In the genomic region with DNA sequence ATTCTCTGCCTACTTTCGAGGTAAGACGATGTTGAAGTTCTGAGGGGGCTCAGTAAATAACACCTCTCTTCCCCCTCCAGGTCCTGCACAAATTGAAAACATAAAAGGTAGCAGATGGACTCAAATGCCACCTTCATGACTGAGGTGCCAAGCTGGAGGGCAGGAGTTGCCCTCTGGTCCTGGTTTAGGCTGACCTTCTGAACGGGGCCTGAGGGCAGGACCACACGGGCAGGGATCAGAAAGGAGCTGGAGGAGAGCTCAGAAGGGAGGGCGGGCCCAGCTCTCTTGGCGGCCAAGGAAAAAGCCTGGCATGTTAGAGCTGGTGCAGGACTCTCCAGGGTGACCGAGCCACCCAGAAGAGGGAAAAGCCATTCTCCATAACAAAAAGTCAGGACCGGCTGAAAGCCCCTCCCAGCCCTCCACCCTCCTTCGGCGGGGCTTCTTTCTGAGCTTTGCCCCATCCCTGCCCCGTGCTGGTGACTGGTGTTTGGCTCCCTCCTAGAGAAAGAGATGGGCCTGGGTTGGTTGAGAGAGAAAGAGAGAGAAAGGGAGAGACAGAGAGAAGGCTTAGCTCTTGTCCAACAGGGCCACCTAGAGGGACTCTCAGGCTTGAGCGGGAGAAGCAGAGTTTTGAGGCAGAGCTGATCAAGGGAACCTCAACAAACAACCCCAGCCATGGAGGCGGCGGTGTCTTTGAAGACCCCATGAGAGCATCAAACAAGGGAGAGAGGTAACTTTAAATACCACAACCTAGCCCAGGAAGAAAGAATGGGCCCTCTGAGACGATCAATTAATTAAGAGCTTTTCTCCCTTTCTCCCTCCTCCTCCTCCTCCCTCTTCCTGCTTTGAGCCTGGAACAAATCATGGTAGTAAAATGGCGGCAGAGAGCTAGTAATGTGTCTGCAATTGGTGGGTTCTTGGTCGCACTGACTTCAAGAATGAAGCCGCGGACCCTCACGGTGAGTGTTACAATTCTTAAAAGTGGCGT, we compare ENCODE assay signal across 9 cellular contexts. TPM values are rescaled to one million over a fixed set of nuclear protein-coding genes. Genes with fewer than 3 reads are reported as not detected.
DNase-seq lines count a peak whose midpoint lies in the region; ATAC-seq and TF ChIP-seq lines count a peak whose summit lies in the region.
"Had no signal": no experiment of that assay in that cellular context is flagged by ENCODE, and none has a peak within 500 bp of the region (broad histone marks: within the 10 kb centered on the region; RNA-seq: fewer than 3 reads in every experiment).

No MANE protein-coding gene starts in this region.

- POLR2A ChIA-PET in CD4-positive, alpha-beta T cell (lab: Charles Lee) = interaction anchor here (0.6 to 2.6 kb wide), 5 partner anchors 9 to 84 kb away, joined by 3 to 13 read pairs (median 3); no protein-coding TSS in a partner anchor

- H3K9ac ChIP-seq in adipocyte (ENCODE audit: low read length) = no peak overlapping the region

- DNase-seq in CD4-positive, alpha-beta T cell = peak in 4 of 10 experiments; percentile 13 to 23 (median 18)
- DNase-seq in NCI-H446 treated with DMSO at 0.1 percent for 48 hours (lab: John Stamatoyannopoulos, UW) = peak; percentile 41
- DNase-seq in adipocyte (ENCODE audit: low read depth) = peak; percentile 52
- DNase-seq in iPS-NIHi7 (ENCODE audit: extremely low spot score) = peak; percentile 80
- no peak for DNase-seq in transverse colon

- peak overlapping the region; percentile 69 for H3K27ac Mint-ChIP-seq in CD4-positive, alpha-beta T cell

- no peaks in the 10 kb centered on the region for H3K27me3 Mint-ChIP-seq in CD4-positive, alpha-beta T cell

- no peak overlapping the region for H3K4me3 ChIP-seq in adipocyte (ENCODE audit: low read length)
- no peak overlapping the region for H3K4me3 ChIP-seq in transverse colon
- H3K4me3 ChIP-seq: SK-N-MC had no signal

- TF ChIP-seq POLR2A in transverse colon (IDR thresholded peaks at IDR 0.05) = no peak

- H3K27me3 ChIP-seq in CD4-positive, alpha-beta T cell (ENCODE audit: control insufficient read depth, insufficient read depth, low read length) = no peaks in the 10 kb centered on the region
- H3K27me3 ChIP-seq in adipocyte (replicated peaks; ENCODE audit: control insufficient read depth, insufficient read depth, low read length) = peaks cover 22% of the 10 kb centered on the region
- no peaks in the 10 kb centered on the region for H3K27me3 ChIP-seq in transverse colon

- H3K9me3 Mint-ChIP-seq in CD4-positive, alpha-beta T cell = peaks cover 3% of the 10 kb centered on the region

- 73 to 84% methylated on average over 4 to 21 of the region's 21 CpGs for WGBS in transverse colon (ENCODE audit: low coverage in 1 of 2), 2 donors

- no peaks in the 10 kb centered on the region for H3K9me3 ChIP-seq in CD4-positive, alpha-beta T cell (ENCODE audit: control insufficient read depth, low read length)
- H3K9me3 ChIP-seq in adipocyte (ENCODE audit: control insufficient read depth, low read length) (no peaks in the 10 kb centered on the region), transverse colon (no peaks in the 10 kb centered on the region)

- CTCF ChIA-PET in CD4-positive, alpha-beta T cell (lab: Charles Lee) = interaction anchor here (1.0 to 3.1 kb wide), 6 partner anchors 9 to 87 kb away, joined by 3 to 36 read pairs (median 3); a partner anchor contains a TSS

- H3K4me1 ChIP-seq in adipocyte (ENCODE audit: control insufficient read depth, insufficient read depth, low read length) (no peaks in the 10 kb centered on the region), transverse colon (no peaks in the 10 kb centered on the region)

- intact Hi-C loops in CD4-positive, alpha-beta T cell (cut with DNase I, micrococcal nuclease) = loop anchor here in 1 of 2 experiments (1.0 kb wide), 1 partner anchor 85 kb away; no protein-coding TSS in a partner anchor
- intact Hi-C loops in transverse colon (cut with DNase I; ENCODE audit: low total_unique reads) = no loop called here

- TF ChIP-seq CTCF in CD4-positive, alpha-beta T cell (IDR thresholded peaks at IDR 0.05) = no peak
- TF ChIP-seq CTCF in transverse colon (IDR thresholded peaks at IDR 0.05) = peak in 4 of 5 experiments; percentile 8 to 19 (median 14)

- H3K4me3 Mint-ChIP-seq in CD4-positive, alpha-beta T cell = no peak overlapping the region

- in situ Hi-C loops in transverse colon (cut with MboI; ENCODE audit: low pct_ligation_motif_present in 1 of 4, low pct_unique_long_range_greater_than_20kb in 1 of 4, low sequenced_read_pairs in 3 of 4) = no loop called here

- H3K27ac ChIP-seq in CD4-positive, alpha-beta T cell (ENCODE audit: low read depth, low read length) = no peak overlapping the region
- H3K27ac ChIP-seq in transverse colon = no peak overlapping the region
- H3K27ac ChIP-seq: SK-N-MC had no signal

- peaks cover 4% of the 10 kb centered on the region for H3K36me3 Mint-ChIP-seq in CD4-positive, alpha-beta T cell (ENCODE audit: low read depth)

- H3K36me3 ChIP-seq in adipocyte (ENCODE audit: control insufficient read depth, insufficient read depth, low read length, severe bottlenecking) (no peaks in the 10 kb centered on the region), transverse colon (no peaks in the 10 kb centered on the region)

- no peak for TF ChIP-seq EP300 in transverse colon (IDR thresholded peaks at IDR 0.05; ENCODE audit: low read depth)

- peak; percentile 75 for ATAC-seq in CD4-positive, alpha-beta T cell (ENCODE audit: poor library complexity)
- peak; percentile 65 for ATAC-seq in GM18868 (IDR thresholded peaks at IDR 0.05; ENCODE audit: unreplicated experiment)
- no peak for ATAC-seq in GM21717 (IDR thresholded peaks at IDR 0.05; ENCODE audit: unreplicated experiment)
- ATAC-seq in HG02588 (IDR thresholded peaks at IDR 0.05; ENCODE audit: unreplicated experiment) = no peak

- peaks cover 11% of the 10 kb centered on the region for H3K4me1 Mint-ChIP-seq in CD4-positive, alpha-beta T cell (ENCODE audit: low read depth)

RNA-seq across cellular contexts. Expression of a gene that starts 50.8 kb away (rescaled TPM):
- 100 to 1,000 TPM; 237 to 264 TPM for total RNA-seq in CD4-positive, alpha-beta T cell
- 10 to 100 TPM in 3 of 4 donors, 1 to 10 TPM in 1; 8.5 to 32.6 (median 16.1) TPM for total RNA-seq in transverse colon

RNA-seq across cellular contexts. Expression of a gene that starts 60.0 kb away (rescaled TPM):
- 1 to 10 TPM; 8.3 to 9.0 TPM for total RNA-seq in CD4-positive, alpha-beta T cell
- total RNA-seq in transverse colon = 1 to 10 TPM; 1.2 to 7.3 (median 3.5) TPM

Comparison
In these comparisons a context has a peak if more than half of its experiments do, and no peak if none do; other contexts are left out.
1. ATAC-seq: peak in CD4-positive, alpha-beta T cell (single experiment) and GM18868 (single experiment); none in GM21717 (single experiment) and HG02588 (single experiment).
2. RNA of a gene that starts 50.8 kb away (total RNA-seq): 237 to 264 TPM in CD4-positive, alpha-beta T cell; 8.5 to 32.6 TPM in transverse colon; every median in the first group is over 4 times any median in the second.